In the genomic region with DNA sequence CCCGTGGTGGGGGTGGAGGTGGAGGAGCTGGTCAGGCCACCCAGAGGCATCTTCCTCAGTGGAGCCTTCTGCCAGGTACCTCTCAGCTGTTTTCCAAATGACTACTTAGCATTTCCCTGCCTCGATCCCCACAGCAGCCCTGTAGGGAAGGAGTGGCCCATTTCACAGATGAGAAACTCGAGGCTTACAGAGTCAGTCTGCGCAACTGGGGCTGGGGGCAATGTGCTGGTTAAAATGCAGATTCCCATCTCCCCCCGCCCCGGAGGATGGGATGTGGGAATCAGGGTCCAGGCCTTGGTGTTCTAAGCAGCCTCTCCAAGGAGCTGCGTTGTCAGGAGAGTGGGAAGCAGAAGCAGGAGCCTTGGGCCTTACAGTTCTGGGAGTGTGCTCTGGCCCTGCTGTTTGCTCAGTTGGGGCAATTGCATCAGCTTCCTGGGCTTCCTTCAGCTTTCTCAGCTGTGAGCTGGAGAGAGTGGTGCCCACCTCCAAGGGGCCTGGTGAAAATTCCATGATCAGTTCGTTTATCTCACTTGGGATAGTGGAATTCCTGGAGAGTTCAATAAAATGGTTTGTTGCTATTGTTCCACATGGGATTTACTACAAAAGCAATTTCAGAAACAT, we compare ENCODE assay signal across 10 cellular contexts. TPM values are rescaled to one million over a fixed set of nuclear protein-coding genes. Genes with fewer than 3 reads are reported as not detected.
DNase-seq lines count a peak whose midpoint lies in the region; ATAC-seq, FAIRE-seq and TF ChIP-seq lines count a peak whose summit lies in the region.
"Had no signal": no experiment of that assay in that cellular context is flagged by ENCODE, and none has a peak within 500 bp of the region (broad histone marks: within the 10 kb centered on the region; RNA-seq: fewer than 3 reads in every experiment).

No MANE protein-coding gene starts in this region.

- POLR2A ChIA-PET in activated naive CD8-positive, alpha-beta T cell treated with anti-CD3 and anti-CD28 coated beads, Interleukin-2, amount 10 ng/mL, durations not matched to agents 7 days and 5 days (lab: Charles Lee) = no interaction called here

- no peak overlapping the region for H3K4me3 Mint-ChIP-seq in HFFc6
- no peak overlapping the region for H3K4me3 Mint-ChIP-seq in activated naive CD8-positive, alpha-beta T cell treated with anti-CD3 and anti-CD28 coated beads, Interleukin-2, amount 10 ng/mL, durations not matched to agents 7 days and 5 days

- peak overlapping the region; percentile 79 to 85 for H3K27ac ChIP-seq in right atrium auricular region
- peak overlapping the region; percentile 18 for H3K27ac ChIP-seq in stomach smooth muscle (ENCODE audit: low read length)
- H3K27ac ChIP-seq in caudate nucleus (ENCODE audit: low read depth, low read length) = no peak overlapping the region

- H3K36me3 Mint-ChIP-seq in HFFc6 (ENCODE audit: low read depth) = peaks cover 22% of the 10 kb centered on the region
- H3K36me3 Mint-ChIP-seq in activated naive CD8-positive, alpha-beta T cell treated with anti-CD3 and anti-CD28 coated beads, Interleukin-2, amount 10 ng/mL, durations not matched to agents 7 days and 5 days = peaks cover 4% of the 10 kb centered on the region

- TF ChIP-seq CTCF in HFFc6 (IDR thresholded peaks at IDR 0.05) = no peak
- TF ChIP-seq CTCF in right atrium auricular region (IDR thresholded peaks at IDR 0.05) = no peak

- no peaks in the 10 kb centered on the region for H3K9me3 Mint-ChIP-seq in HFFc6
- no peaks in the 10 kb centered on the region for H3K9me3 Mint-ChIP-seq in activated naive CD8-positive, alpha-beta T cell treated with anti-CD3 and anti-CD28 coated beads, Interleukin-2, amount 10 ng/mL, durations not matched to agents 7 days and 5 days

- DNase-seq in HFFc6 (no peak), right atrium auricular region (ENCODE audit: low spot score) (no peak), hypothalamus (lab: John Stamatoyannopoulos, UW) (no peak), caudate nucleus (lab: John Stamatoyannopoulos, UW) (no peak), urothelium cell line (ENCODE audit: low spot score) (no peak)
- DNase-seq in activated naive CD8-positive, alpha-beta T cell treated with anti-CD3 and anti-CD28 coated beads, Interleukin-2, amount 10 ng/mL, durations not matched to agents 7 days and 5 days = no peak
- DNase-seq: activated gamma-delta T cell treated with Interleukin-2 at 50 U/mL for 16 hours, NCI-H2029, occipital lobe had no signal

- peaks cover 71% of the 10 kb centered on the region for H3K4me1 Mint-ChIP-seq in HFFc6 (ENCODE audit: low read depth)
- peaks cover 30% of the 10 kb centered on the region for H3K4me1 Mint-ChIP-seq in activated naive CD8-positive, alpha-beta T cell treated with anti-CD3 and anti-CD28 coated beads, Interleukin-2, amount 10 ng/mL, durations not matched to agents 7 days and 5 days

- H3K9ac ChIP-seq in stomach smooth muscle (ENCODE audit: low read length in 2 of 2) = no peak overlapping the region

- H3K4me1 ChIP-seq in right atrium auricular region (peaks cover 2 to 68% of the 10 kb centered on the region in 2 donors), stomach smooth muscle (ENCODE audit: control insufficient read depth, insufficient read depth, low read length) (peaks cover 64% of the 10 kb centered on the region)

- H3K9me3 ChIP-seq in right atrium auricular region = no peaks in the 10 kb centered on the region
- H3K9me3 ChIP-seq in stomach smooth muscle (ENCODE audit: control insufficient read depth in 2 of 2, low read length in 2 of 2) = no peaks in the 10 kb centered on the region

- peak overlapping the region; percentile 61 for H3K27ac Mint-ChIP-seq in HFFc6
- peak overlapping the region; percentile 75 for H3K27ac Mint-ChIP-seq in activated naive CD8-positive, alpha-beta T cell treated with anti-CD3 and anti-CD28 coated beads, Interleukin-2, amount 10 ng/mL, durations not matched to agents 7 days and 5 days

- H3K27me3 Mint-ChIP-seq in HFFc6 (ENCODE audit: insufficient read depth) = no peaks in the 10 kb centered on the region
- no peaks in the 10 kb centered on the region for H3K27me3 Mint-ChIP-seq in activated naive CD8-positive, alpha-beta T cell treated with anti-CD3 and anti-CD28 coated beads, Interleukin-2, amount 10 ng/mL, durations not matched to agents 7 days and 5 days

- H3K36me3 ChIP-seq in right atrium auricular region (no peaks in the 10 kb centered on the region), stomach smooth muscle (ENCODE audit: control insufficient read depth in 2 of 2, insufficient read depth in 2 of 2, low read length in 2 of 2) (peaks cover 0 to 3% of the 10 kb centered on the region in 2 donors)

- H3K4me3 ChIP-seq in right atrium auricular region = no peak overlapping the region
- no peak overlapping the region for H3K4me3 ChIP-seq in stomach smooth muscle (ENCODE audit: low read length in 2 of 2)

- ATAC-seq in activated naive CD8-positive, alpha-beta T cell treated with anti-CD3 and anti-CD28 coated beads, Interleukin-2, amount 10 ng/mL, durations not matched to agents 7 days and 5 days (ENCODE audit: low read depth) = no peak

- FAIRE-seq in urothelium cell line (lab: Jason Lieb, UNC) = no peak

- H3K27me3 ChIP-seq in right atrium auricular region (no peaks in the 10 kb centered on the region), stomach smooth muscle (ENCODE audit: control insufficient read depth in 1 of 2, insufficient read depth in 2 of 2, low read length in 2 of 2) (no peaks in the 10 kb centered on the region)

RNA-seq across cellular contexts. Expression of a gene that starts 19.4 kb away (rescaled TPM):
- total RNA-seq in HFFc6 (2021; fragmentation: NEBNext Ultra II Directional; extraction: Animal tissue kit (Norgen Biotek cat#: 25700)) = 100 to 1,000 TPM; 240 to 276 (median 258) TPM
- 10 to 100 TPM; 59.5 to 63.2 TPM for total RNA-seq in activated naive CD8-positive, alpha-beta T cell treated with anti-CD3 and anti-CD28 coated beads, Interleukin-2, amount 10 ng/mL, durations not matched to agents 7 days and 5 days
- 100 to 1,000 TPM in 1 of 2 donors, 10 to 100 TPM in 1; 70.7 to 113 TPM for total RNA-seq in right atrium auricular region
